Comparison of ENCODE assay signal across 9 cellular contexts in the genomic region with DNA sequence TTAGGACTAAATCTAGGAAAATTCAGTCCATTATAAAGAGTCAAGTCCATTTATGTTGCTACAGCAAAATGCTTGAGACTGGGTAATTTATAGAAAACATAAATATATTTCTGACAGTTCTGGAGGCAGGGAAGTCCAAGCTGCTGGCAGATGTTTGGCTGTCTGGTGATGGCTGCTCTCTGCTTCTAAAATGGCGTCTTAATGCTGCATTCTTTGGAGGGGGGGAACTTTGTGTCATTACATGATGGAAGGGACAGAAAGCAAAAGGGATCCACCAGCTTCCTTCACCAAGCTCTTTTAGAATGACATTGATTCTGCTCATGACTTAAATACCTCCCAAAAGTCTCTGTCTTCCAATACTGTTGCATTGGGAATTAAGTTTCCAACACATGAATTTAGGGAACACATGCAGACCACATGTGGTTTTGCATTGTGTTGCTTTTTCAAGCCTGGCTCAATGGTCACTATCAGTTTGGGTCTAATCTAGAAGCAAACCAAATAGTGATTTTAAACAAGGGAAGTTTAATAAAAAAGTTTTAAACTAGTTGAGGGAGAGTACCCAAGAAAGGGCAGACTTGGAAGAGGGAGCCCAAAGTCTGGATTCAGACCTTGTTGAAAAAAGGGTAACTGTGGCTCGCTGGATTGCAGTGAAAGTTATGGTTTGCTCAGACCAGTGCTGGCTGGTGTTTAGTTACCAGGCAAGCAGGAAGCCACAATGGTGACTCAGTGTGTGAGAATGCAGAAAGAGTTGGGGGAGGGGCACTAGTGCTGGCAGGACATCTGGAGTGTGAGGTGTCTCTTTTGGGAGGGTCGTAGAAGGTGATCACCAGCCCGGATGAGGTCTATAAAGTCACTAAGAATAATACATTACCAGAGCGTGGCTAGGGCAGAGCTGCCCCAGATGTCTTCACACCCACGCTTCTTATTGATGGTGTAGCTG. TPM values are rescaled to one million over a fixed set of nuclear protein-coding genes. Genes with fewer than 3 reads are reported as not detected.
DNase-seq lines count a peak whose midpoint lies in the region; ATAC-seq and TF ChIP-seq lines count a peak whose summit lies in the region.
"Had no signal": no experiment of that assay in that cellular context is flagged by ENCODE, and none has a peak within 500 bp of the region (broad histone marks: within the 10 kb centered on the region; RNA-seq: fewer than 3 reads in every experiment).

No MANE protein-coding gene starts in this region.

- no peaks in the 10 kb centered on the region for H3F3A ChIP-seq in GM23338 (replicated peaks; ENCODE audit: low read depth)

- TF ChIP-seq CTCF in GM23338 (conservative IDR thresholded peaks at IDR 0.05; ENCODE audit: low read depth in 2 of 2) (no peak), activated B cell treated with CpG ODN at 0.5 μM for 24 hours (IDR thresholded peaks at IDR 0.05) (no peak)

- H3K4me3 Mint-ChIP-seq in activated T-cell treated with anti-CD3 and anti-CD28 coated beads, Interleukin-2, amount 50 U/mL, for 4 hours = no peak overlapping the region
- H3K4me3 Mint-ChIP-seq in GM23338 (no peak overlapping the region), activated B cell treated with CpG ODN at 0.5 μM for 24 hours (no peak overlapping the region)

- peak overlapping the region; percentile 4 for H3K27ac Mint-ChIP-seq in GM23338
- no peak overlapping the region for H3K27ac Mint-ChIP-seq in activated B cell treated with CpG ODN at 0.5 μM for 24 hours

- WGBS in HUES64 = 50% methylated on average over 6 of the region's 6 CpGs

- H3K27me3 ChIP-seq in GM23338 (ENCODE audit: insufficient read depth) (no peaks in the 10 kb centered on the region), HUES64 (ENCODE audit: insufficient read depth, low read length) (no peaks in the 10 kb centered on the region), iPS-20b (ENCODE audit: insufficient read depth, low read length) (no peaks in the 10 kb centered on the region)

- POLR2A ChIA-PET in activated B cell treated with CpG ODN at 0.5 μM for 24 hours (lab: Charles Lee) = no interaction called here

- no peaks in the 10 kb centered on the region for H3K9me3 Mint-ChIP-seq in activated T-cell treated with anti-CD3 and anti-CD28 coated beads, Interleukin-2, amount 50 U/mL, for 4 hours
- H3K9me3 Mint-ChIP-seq in GM23338 = peaks cover 16% of the 10 kb centered on the region; the same call in 2 of the 3 replicates
- no peaks in the 10 kb centered on the region for H3K9me3 Mint-ChIP-seq in activated B cell treated with CpG ODN at 0.5 μM for 24 hours

- H3K4me2 ChIP-seq in GM23338 = no peak overlapping the region

- H2AFZ ChIP-seq in GM23338 = no peak overlapping the region

- H3K79me2 ChIP-seq in GM23338 (replicated peaks; ENCODE audit: insufficient read depth) = no peaks in the 10 kb centered on the region

- peaks cover 9% of the 10 kb centered on the region for H3K4me1 Mint-ChIP-seq in activated T-cell treated with anti-CD3 and anti-CD28 coated beads, Interleukin-2, amount 50 U/mL, for 4 hours (ENCODE audit: low read depth)
- peaks cover 21% of the 10 kb centered on the region for H3K4me1 Mint-ChIP-seq in GM23338
- peaks cover 2% of the 10 kb centered on the region for H3K4me1 Mint-ChIP-seq in activated B cell treated with CpG ODN at 0.5 μM for 24 hours

- intact Hi-C loops in activated B cell treated with CpG ODN at 0.5 μM for 24 hours (cut with micrococcal nuclease) = no loop called here

- no peaks in the 10 kb centered on the region for H3K36me3 Mint-ChIP-seq in activated T-cell treated with anti-CD3 and anti-CD28 coated beads, Interleukin-2, amount 50 U/mL, for 4 hours (ENCODE audit: insufficient read depth)
- H3K36me3 Mint-ChIP-seq in GM23338 (ENCODE audit: low read depth) (peaks cover 19% of the 10 kb centered on the region; the same call in 2 of the 3 replicates), activated B cell treated with CpG ODN at 0.5 μM for 24 hours (ENCODE audit: low read depth) (no peaks in the 10 kb centered on the region)

- H3K4me1 ChIP-seq in GM23338 (ENCODE audit: insufficient read depth) (peaks cover 13% of the 10 kb centered on the region; the same call in 1 of the 2 replicates), HUES64 (ENCODE audit: insufficient read depth, low read length) (peaks cover 28% of the 10 kb centered on the region), iPS-20b (ENCODE audit: insufficient read depth, low read length) (peaks cover 22% of the 10 kb centered on the region)

- no peak for DNase-seq in activated T-cell treated with anti-CD3 and anti-CD28 coated beads, Interleukin-2, amount 50 U/mL, for 4 hours
- no peak for DNase-seq in activated T-cell treated with anti-CD3 and anti-CD28 coated beads, Interleukin-2, amount 50 U/mL, for 1 hour
- peak; percentile 90 for DNase-seq in GM23338 (ENCODE audit: low spot score)
- no peak for DNase-seq in activated B cell treated with CpG ODN at 0.5 μM for 24 hours
- no peak for DNase-seq in effector CD4-positive, alpha-beta T cell
- no peak for DNase-seq in G401 (ENCODE audit: low spot score)

- peaks cover 4% of the 10 kb centered on the region; the same call in 1 of the 2 replicates for H3K9me3 ChIP-seq in HUES64 (ENCODE audit: insufficient read depth, low read depth, low read length)
- H3K9me3 ChIP-seq in iPS-20b (ENCODE audit: insufficient read depth, low read depth, low read length) = no peaks in the 10 kb centered on the region

- 0 out of 2 replicates have a peak, but pooled peaks cover 4% of the 10 kb centered on the region for H3K9me2 ChIP-seq in GM23338 (ENCODE audit: insufficient read depth)

- H3K9ac ChIP-seq in HUES64 (ENCODE audit: low read depth, low read length) (peak overlapping the region; percentile 62; the same call in 1 of the 2 replicates), iPS-20b (ENCODE audit: low read depth, low read length) (no peak overlapping the region; the same call in 1 of the 2 replicates)

- H4K20me1 ChIP-seq in GM23338 (replicated peaks; ENCODE audit: insufficient read depth) = no peaks in the 10 kb centered on the region

- H3K4me3 ChIP-seq in GM23338 = no peak overlapping the region
- peak overlapping the region; percentile 15; the same call in 1 of the 2 replicates for H3K4me3 ChIP-seq in HUES64 (ENCODE audit: low read length)
- H3K4me3 ChIP-seq in iPS-20b (ENCODE audit: low read length) = no peak overlapping the region; the same call in 1 of the 2 replicates

- in situ Hi-C loops in G401 (cut with HindIII; ENCODE audit: low sequenced_read_pairs) = no loop called here

- no peak overlapping the region for H3K27ac ChIP-seq in GM23338 (ENCODE audit: low read depth)
- H3K27ac ChIP-seq in HUES64 (ENCODE audit: low read depth, low read length) = peak overlapping the region; percentile 83
- H3K27ac ChIP-seq in iPS-20b (ENCODE audit: low read length) = peak overlapping the region; percentile 4

- H3K27me3 Mint-ChIP-seq in activated T-cell treated with anti-CD3 and anti-CD28 coated beads, Interleukin-2, amount 50 U/mL, for 4 hours (ENCODE audit: low read depth) = peaks cover 5% of the 10 kb centered on the region
- H3K27me3 Mint-ChIP-seq in GM23338 (ENCODE audit: insufficient read depth, low read depth, poor library complexity) = no peaks in the 10 kb centered on the region
- peaks cover 4% of the 10 kb centered on the region for H3K27me3 Mint-ChIP-seq in activated B cell treated with CpG ODN at 0.5 μM for 24 hours

- H3K36me3 ChIP-seq in GM23338 (ENCODE audit: insufficient read depth) (no peaks in the 10 kb centered on the region), HUES64 (ENCODE audit: insufficient read depth, low read length) (no peaks in the 10 kb centered on the region), iPS-20b (ENCODE audit: insufficient read depth, low read depth, low read length) (no peaks in the 10 kb centered on the region)

- peak; percentile 43 to 67 for ATAC-seq in activated T-cell treated with anti-CD3 and anti-CD28 coated beads, Interleukin-2, amount 50 U/mL, for 4 hours
- ATAC-seq in GM23338 (peak; percentile 90), activated B cell treated with CpG ODN at 0.5 μM for 24 hours (ENCODE audit: low read depth) (peak; percentile 28)

- CTCF ChIA-PET in activated B cell treated with CpG ODN at 0.5 μM for 24 hours (lab: Charles Lee) = no interaction called here

TF ChIP-seq in GM23338, 12 proteins besides CTCF, POLR2A, EP300 and RAD21 (continues in another document):
- TF ChIP-seq ZNF331 (CRISPR knock-in tag; IDR thresholded peaks at IDR 0.05; ENCODE audit: low read depth) = no peak

RNA-seq across cellular contexts. Expression of a gene that starts 30.8 kb away (rescaled TPM):
- 1 to 10 TPM; 2.3 to 3.6 (median 3.4) TPM for total RNA-seq in activated T-cell treated with anti-CD3 and anti-CD28 coated beads, Interleukin-2, amount 50 U/mL, for 4 hours
- total RNA-seq in GM23338 (2014; rRNA removed; shearing (Covaris generic)) = 29.6 and 35.0 TPM in 2 replicates
- polyA plus RNA-seq in GM23338 (2016; fragmentation: Nextera tagmentation; extraction: Ambion mirVana) = 11.1 and 13.9 TPM in 2 replicates
- polyA plus RNA-seq in HUES64 (2013, experiment 1 of 2) = 17.9 TPM
- 18.6 TPM for polyA plus RNA-seq in HUES64 (2013, experiment 2 of 2)
- 1.9 TPM in 2 replicates for total RNA-seq in activated B cell treated with CpG ODN at 0.5 μM for 24 hours
- total RNA-seq in G401 (2014; rRNA removed; shearing (Covaris generic)) = 7.9 and 9.9 TPM in 2 replicates

RNA-seq across cellular contexts. Expression of a gene that starts 30.8 kb away (rescaled TPM):
- total RNA-seq in activated T-cell treated with anti-CD3 and anti-CD28 coated beads, Interleukin-2, amount 50 U/mL, for 4 hours = under 1 TPM in 1 of 3 donors, not detected in 2; 0.52 TPM
- not detected in 2 replicates for total RNA-seq in GM23338 (2014; rRNA removed; shearing (Covaris generic))
- not detected in 2 replicates for polyA plus RNA-seq in GM23338 (2016; fragmentation: Nextera tagmentation; extraction: Ambion mirVana)
- polyA plus RNA-seq in HUES64 (2013, experiment 1 of 2) = not detected
- not detected for polyA plus RNA-seq in HUES64 (2013, experiment 2 of 2)
- not detected in 2 replicates for total RNA-seq in activated B cell treated with CpG ODN at 0.5 μM for 24 hours
- not detected in 2 replicates for total RNA-seq in G401 (2014; rRNA removed; shearing (Covaris generic))
- total RNA-seq: liver had no signal
- polyA plus RNA-seq: liver had no signal

Comparison
In these comparisons a context has a peak if more than half of its experiments do, and no peak if none do; other contexts are left out.
1. ATAC-seq: peak in every context shown above with its lines; median percentile 90 in GM23338; 55 in activated T-cell treated with anti-CD3 and anti-CD28 coated beads, Interleukin-2, amount 50 U/mL, for 4 hours; 28 in activated B cell treated with CpG ODN at 0.5 μM for 24 hours.